In the genomic region with DNA sequence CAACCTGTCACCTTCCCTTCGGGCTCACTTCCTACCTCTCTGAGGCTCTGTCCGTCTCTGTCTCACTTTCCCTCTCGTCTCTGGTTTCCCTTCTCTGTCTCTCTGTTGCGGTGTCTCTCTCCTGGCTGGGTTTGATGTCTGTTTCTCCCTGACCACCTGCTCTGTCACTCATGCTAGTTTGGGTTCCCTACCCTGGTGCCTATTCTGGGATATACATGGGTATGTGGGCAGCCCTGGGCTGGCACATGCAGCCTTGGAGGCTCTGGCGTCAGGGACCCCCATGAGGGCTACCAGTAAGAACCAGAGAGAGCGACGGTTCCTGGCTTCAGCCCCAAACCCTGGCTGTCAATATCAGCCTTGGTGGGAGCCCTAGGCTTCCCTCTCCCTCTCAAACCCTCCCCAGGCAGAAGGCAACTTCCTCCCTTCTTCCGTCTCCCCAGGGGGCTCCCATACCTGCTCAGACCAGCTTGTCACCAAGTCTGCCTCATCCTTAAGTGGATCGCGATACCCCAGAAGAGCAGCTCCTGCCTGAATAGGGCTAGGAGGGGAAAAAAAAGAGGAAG, we compare ENCODE assay signal across 8 cellular contexts. TPM values are rescaled to one million over a fixed set of nuclear protein-coding genes. Genes with fewer than 3 reads are reported as not detected.
DNase-seq lines count a peak whose midpoint lies in the region; ATAC-seq and TF ChIP-seq lines count a peak whose summit lies in the region.

No MANE protein-coding gene starts in this region.

- peak; percentile 10 for ATAC-seq in HG02610 (IDR thresholded peaks at IDR 0.05; ENCODE audit: unreplicated experiment)
- ATAC-seq in naive thymus-derived CD8-positive, alpha-beta T cell = no peak

- H3K36me3 Mint-ChIP-seq in CD14-positive monocyte = peaks cover 9 to 18% of the 10 kb centered on the region in 2 donors
- peaks cover 0 to 5% (median 0%) of the 10 kb centered on the region in 3 donors for H3K36me3 Mint-ChIP-seq in naive thymus-derived CD8-positive, alpha-beta T cell

- peak overlapping the region; percentile 91 to 98 (median 97) for H3K27ac Mint-ChIP-seq in CD14-positive monocyte
- peak overlapping the region in 6 of 10 donors; percentile 37 to 95 (median 69) for H3K27ac Mint-ChIP-seq in naive thymus-derived CD8-positive, alpha-beta T cell

- intact Hi-C loops in CD14-positive monocyte (cut with micrococcal nuclease) = loop anchor here in 1 of 2 donors (5.0 kb wide), 1 partner anchor 109 kb away; a partner anchor contains a TSS

- H3K4me3 ChIP-seq in cardiac fibroblast (replicated peaks in 1 of 2; ENCODE audit: low read depth in 2 of 2, low read length in 2 of 2) = peak overlapping the region; percentile 36 to 60

- H3K4me1 Mint-ChIP-seq in CD14-positive monocyte = peaks cover 21% of the 10 kb centered on the region
- H3K4me1 Mint-ChIP-seq in naive thymus-derived CD8-positive, alpha-beta T cell = peaks cover 12 to 22% (median 16%) of the 10 kb centered on the region in 4 donors

- H3K4me3 Mint-ChIP-seq in CD14-positive monocyte = peak overlapping the region; percentile 86 to 97
- peak overlapping the region in 7 of 10 donors; percentile 20 to 81 (median 74) for H3K4me3 Mint-ChIP-seq in naive thymus-derived CD8-positive, alpha-beta T cell

- H3K27me3 Mint-ChIP-seq in CD14-positive monocyte (ENCODE audit: low read depth in 3 of 3) = peaks cover 0 to 8% (median 6%) of the 10 kb centered on the region in 3 donors
- no peaks in the 10 kb centered on the region for H3K27me3 Mint-ChIP-seq in naive thymus-derived CD8-positive, alpha-beta T cell

- H3K9me3 Mint-ChIP-seq in CD14-positive monocyte = peaks cover 0 to 12% (median 2%) of the 10 kb centered on the region in 7 donors
- H3K9me3 Mint-ChIP-seq in naive thymus-derived CD8-positive, alpha-beta T cell = peaks cover 0 to 2% (median 0%) of the 10 kb centered on the region in 9 donors

- DNase-seq in CD14-positive monocyte (ENCODE audit: low spot score) = no peak
- no peak for DNase-seq in cardiac fibroblast (ENCODE audit: low read depth in 2 of 2)
- no peak for DNase-seq in naive thymus-derived CD8-positive, alpha-beta T cell
- no peak for DNase-seq in NCI-H2227 treated with DMSO at 0.1 percent for 48 hours (lab: John Stamatoyannopoulos, UW)
- no peak for DNase-seq in NCI-H146 treated with DMSO at 0.1 percent for 48 hours (lab: John Stamatoyannopoulos, UW; ENCODE audit: unreplicated experiment)
- no peak for DNase-seq in activated CD4-positive, alpha-beta T cell treated with anti-CD3 and anti-CD28 coated beads for 1 hour
- DNase-seq in NOMO-1 treated with DMSO at 0.1 percent for 48 hours (lab: John Stamatoyannopoulos, UW; ENCODE audit: unreplicated experiment) = no peak

- TF ChIP-seq CTCF in CD14-positive monocyte (IDR thresholded peaks at IDR 0.05) = no peak
- TF ChIP-seq CTCF in cardiac fibroblast (IDR thresholded peaks at IDR 0.05; ENCODE audit: low read depth, low read length) = no peak

- POLR2A ChIA-PET in naive thymus-derived CD8-positive, alpha-beta T cell (lab: Charles Lee) = interaction anchor here (5.7 kb wide), 1 partner anchor 9 kb away, joined by 101 read pairs; a partner anchor contains a TSS

RNA-seq across cellular contexts. Expression of a gene that starts 0.3 kb away (rescaled TPM):
- 10 to 100 TPM; 26.2 to 27.2 TPM for polyA plus RNA-seq in CD14-positive monocyte
- total RNA-seq in naive thymus-derived CD8-positive, alpha-beta T cell = 10 to 100 TPM; 16.6 to 19.9 TPM
- 10 to 100 TPM; 12.7 to 15.3 (median 12.8) TPM for polyA plus RNA-seq in naive thymus-derived CD8-positive, alpha-beta T cell

RNA-seq across cellular contexts. Expression of a gene that starts 2.6 kb away (rescaled TPM):
- polyA plus RNA-seq in CD14-positive monocyte = 10 to 100 TPM; 21.7 to 21.9 TPM
- total RNA-seq in naive thymus-derived CD8-positive, alpha-beta T cell = 100 to 1,000 TPM; 111 to 112 TPM
- 10 to 100 TPM; 29.3 to 39.8 (median 37.8) TPM for polyA plus RNA-seq in naive thymus-derived CD8-positive, alpha-beta T cell

RNA-seq across cellular contexts. Expression of a gene that starts 10.6 kb away (rescaled TPM):
- polyA plus RNA-seq in CD14-positive monocyte = 1,000 to 10,000 TPM; 1,536 to 1,724 TPM
- total RNA-seq in naive thymus-derived CD8-positive, alpha-beta T cell = 1,000 to 10,000 TPM; 4,733 to 4,862 TPM
- polyA plus RNA-seq in naive thymus-derived CD8-positive, alpha-beta T cell = 1,000 to 10,000 TPM; 5,585 to 7,081 (median 6,663) TPM

RNA-seq across cellular contexts. Expression of a gene that starts 19.7 kb away (rescaled TPM):
- 100 to 1,000 TPM; 116 to 145 TPM for polyA plus RNA-seq in CD14-positive monocyte
- 10 to 100 TPM; 51.9 to 52.5 TPM for total RNA-seq in naive thymus-derived CD8-positive, alpha-beta T cell
- 100 to 1,000 TPM in 1 of 3 donors, 10 to 100 TPM in 2; 84.7 to 111 (median 90.2) TPM for polyA plus RNA-seq in naive thymus-derived CD8-positive, alpha-beta T cell

RNA-seq across cellular contexts. Expression of a gene that starts 28.2 kb away (rescaled TPM):
- 10 to 100 TPM; 15.8 to 21.3 TPM for polyA plus RNA-seq in CD14-positive monocyte
- total RNA-seq in naive thymus-derived CD8-positive, alpha-beta T cell = 100 to 1,000 TPM; 169 to 185 TPM
- polyA plus RNA-seq in naive thymus-derived CD8-positive, alpha-beta T cell = 10 to 100 TPM; 18.3 to 32.1 (median 21.0) TPM
